1 cellular context compared by ENCODE assay signal in genomic region chrX:153792368-153792767, GRCh38.
TF ChIP-seq lines count a peak whose summit lies in the region.

No MANE protein-coding gene starts in this region.

TF ChIP-seq in A549, 52 proteins besides CTCF, POLR2A, EP300 and RAD21 (continued from another document):
- no peak for TF ChIP-seq E2F6 (IDR thresholded peaks at IDR 0.05; ENCODE audit: borderline replicate concordance, low read depth)
- TF ChIP-seq HES2 (IDR thresholded peaks at IDR 0.05) = no peak
- TF ChIP-seq ELK1 (IDR thresholded peaks at IDR 0.05; ENCODE audit: low read depth, low read length) = no peak
